Comparison of ENCODE assay signal across 9 cellular contexts in the genomic region with DNA sequence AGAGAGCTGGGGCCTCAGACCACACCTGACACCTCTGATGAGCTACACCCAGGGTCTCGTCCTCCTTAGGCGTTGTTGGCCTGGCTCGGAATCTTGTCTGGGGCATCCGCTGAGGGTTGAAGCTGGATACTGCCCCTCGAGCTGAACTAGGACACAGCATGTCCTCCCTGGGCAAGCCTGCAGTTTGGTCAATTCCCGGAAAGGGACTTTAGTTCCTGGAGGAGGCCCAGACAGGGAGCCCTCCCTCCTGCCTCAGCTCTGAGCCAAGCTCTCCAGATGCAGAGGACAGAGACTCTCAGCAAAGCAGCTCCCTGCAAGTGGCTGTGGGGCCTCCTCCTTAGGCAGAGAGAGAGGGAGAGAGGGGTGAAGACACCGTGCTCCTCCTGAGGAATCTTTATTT. TPM values are rescaled to one million over a fixed set of nuclear protein-coding genes. Genes with fewer than 3 reads are reported as not detected.
DNase-seq lines count a peak whose midpoint lies in the region; ATAC-seq and TF ChIP-seq lines count a peak whose summit lies in the region.
"Had no signal": no experiment of that assay in that cellular context is flagged by ENCODE, and none has a peak within 500 bp of the region (broad histone marks: within the 10 kb centered on the region; RNA-seq: fewer than 3 reads in every experiment).

No MANE protein-coding gene starts in this region.

- H3K27ac Mint-ChIP-seq in stimulated activated naive CD8-positive, alpha-beta T cell treated with anti-CD3 and anti-CD28 coated beads, Interleukin-15, Interleukin-2, amounts not matched to agents 100 ng/mL and 50 ng/mL, for 24 hours: peak overlapping the region; percentile 99

- H3K4me1 ChIP-seq in Panc1 (ENCODE audit: control insufficient read depth, insufficient read depth, low read length): peaks cover 4% of the 10 kb centered on the region
- peaks cover 5% of the 10 kb centered on the region for H3K4me1 ChIP-seq in colonic mucosa
- peaks cover 3 to 35% of the 10 kb centered on the region in 2 donors for H3K4me1 ChIP-seq in lung (ENCODE audit: control insufficient read depth in 2 of 2, insufficient read depth in 2 of 2, low read length in 2 of 2)

- POLR2A ChIA-PET in Panc1 (lab: Charles Lee): no interaction called here

- H3K4me3 Mint-ChIP-seq in stimulated activated naive CD8-positive, alpha-beta T cell treated with anti-CD3 and anti-CD28 coated beads, Interleukin-15, Interleukin-2, amounts not matched to agents 100 ng/mL and 50 ng/mL, for 24 hours: peak overlapping the region; percentile 86

- peaks cover 98% of the 10 kb centered on the region for H3K4me1 Mint-ChIP-seq in stimulated activated naive CD8-positive, alpha-beta T cell treated with anti-CD3 and anti-CD28 coated beads, Interleukin-15, Interleukin-2, amounts not matched to agents 100 ng/mL and 50 ng/mL, for 24 hours (ENCODE audit: low read depth)

- peaks cover 6% of the 10 kb centered on the region for H3K9me3 Mint-ChIP-seq in stimulated activated naive CD8-positive, alpha-beta T cell treated with anti-CD3 and anti-CD28 coated beads, Interleukin-15, Interleukin-2, amounts not matched to agents 100 ng/mL and 50 ng/mL, for 24 hours

- in situ Hi-C loops in Panc1 (cut with HindIII; ENCODE audit: low pct_unique_long_range_greater_than_20kb, low sequenced_read_pairs): no loop called here

- peak overlapping the region in 1 of 2 donors; percentile 71 for H3K9ac ChIP-seq in colonic mucosa (ENCODE audit: low read depth in 2 of 2, low read length in 2 of 2)

- no peak overlapping the region for H3K4me3 ChIP-seq in Panc1 (ENCODE audit: low read depth in 2 of 2, low read length in 2 of 2)
- H3K4me3 ChIP-seq in colonic mucosa: no peak overlapping the region
- no peak overlapping the region for H3K4me3 ChIP-seq in lung

- H3K27ac ChIP-seq in Panc1 (ENCODE audit: low read length): no peak overlapping the region
- peak overlapping the region; percentile 74 for H3K27ac ChIP-seq in colonic mucosa
- peak overlapping the region; percentile 58 to 85 for H3K27ac ChIP-seq in lung (ENCODE audit: low read depth in 1 of 2, low read length in 1 of 2)

- H3K9me3 ChIP-seq in Panc1 (ENCODE audit: control insufficient read depth, insufficient read depth, low read depth, low read length) (no peaks in the 10 kb centered on the region), colonic mucosa (no peaks in the 10 kb centered on the region), lung (ENCODE audit: control insufficient read depth in 2 of 2, insufficient read depth in 1 of 2, low read length in 1 of 2) (no peaks in the 10 kb centered on the region)

- H3K36me3 ChIP-seq in Panc1 (ENCODE audit: control insufficient read depth, insufficient read depth, low read length): no peaks in the 10 kb centered on the region
- H3K36me3 ChIP-seq in colonic mucosa: no peaks in the 10 kb centered on the region
- H3K36me3 ChIP-seq in lung (ENCODE audit: control insufficient read depth in 2 of 2, insufficient read depth in 2 of 2, low read length in 2 of 2): no peaks in the 10 kb centered on the region

- DNase-seq in Panc1 (ENCODE audit: low read depth, low spot score): no peak
- peak; percentile 60 for DNase-seq in colonic mucosa
- peak; percentile 54 for DNase-seq in lung (ENCODE audit: low spot score)
- DNase-seq in stimulated activated naive CD4-positive, alpha-beta T cell (lab: John Stamatoyannopoulos, UW): no peak
- DNase-seq in effector CD4-positive, alpha-beta T cell: no peak
- no peak for DNase-seq in UCSD-AML1 (lab: John Stamatoyannopoulos, UW; ENCODE audit: unreplicated experiment)
- DNase-seq: activated CD4-positive, alpha-beta T cell treated with anti-CD3 and anti-CD28 coated beads for 48 hours had no signal

- ATAC-seq in Panc1: peak; percentile 17; the same call in 1 of the 2 replicates
- peak; percentile 55 for ATAC-seq in lung (ENCODE audit: insufficient read depth, low FRiP score)
- no peak for ATAC-seq in HG03469 (IDR thresholded peaks at IDR 0.05; ENCODE audit: unreplicated experiment)

- peaks cover 15% of the 10 kb centered on the region for H3K36me3 Mint-ChIP-seq in stimulated activated naive CD8-positive, alpha-beta T cell treated with anti-CD3 and anti-CD28 coated beads, Interleukin-15, Interleukin-2, amounts not matched to agents 100 ng/mL and 50 ng/mL, for 24 hours (ENCODE audit: low read depth)

- WGBS in lung, 2 donors: 43 to 57% methylated on average over 7 of the region's 7 CpGs

- CTCF ChIA-PET in Panc1 (lab: Charles Lee): interaction anchor here (0.6 kb wide), 1 partner anchor 13 kb away, joined by 4 read pairs; no protein-coding TSS in a partner anchor

- no TSS peak for BruUV-seq in Panc1 (replicated peaks; lab: Mats Ljungman, UMichigan)

- H3K27me3 Mint-ChIP-seq in stimulated activated naive CD8-positive, alpha-beta T cell treated with anti-CD3 and anti-CD28 coated beads, Interleukin-15, Interleukin-2, amounts not matched to agents 100 ng/mL and 50 ng/mL, for 24 hours: no peaks in the 10 kb centered on the region

- H3K27me3 ChIP-seq in Panc1 (ENCODE audit: control insufficient read depth, insufficient read depth, low read length): no peaks in the 10 kb centered on the region
- no peaks in the 10 kb centered on the region for H3K27me3 ChIP-seq in colonic mucosa
- no peaks in the 10 kb centered on the region for H3K27me3 ChIP-seq in lung (ENCODE audit: control insufficient read depth, insufficient read depth)

- TF ChIP-seq CTCF in Panc1 (IDR thresholded peaks at IDR 0.05): no peak
- TF ChIP-seq CTCF in colonic mucosa (IDR thresholded peaks at IDR 0.05): no peak
- TF ChIP-seq CTCF in lung (IDR thresholded peaks at IDR 0.05; ENCODE audit: control extremely low read depth, extremely low read depth): no peak

- intact Hi-C loops in Panc1 (cut with micrococcal nuclease; ENCODE audit: unreplicated experiment): no loop called here
- intact Hi-C loops in colonic mucosa (cut with DNase I): no loop called here

RNA-seq across cellular contexts. Expression of a gene that starts 4.9 kb away (rescaled TPM):
- total RNA-seq in Panc1 (2021; ENCODE audit: unreplicated experiment): 3.2 TPM
- 2.8 TPM for polyA plus RNA-seq in Panc1 (2012; ENCODE audit: insufficient read length)
- 1 to 10 TPM; 5.9 to 9.6 TPM for total RNA-seq in colonic mucosa
- total RNA-seq in lung: 10 to 100 TPM; 46.6 to 50.9 TPM
- polyA plus RNA-seq in lung: 10 to 100 TPM; 26.2 to 42.8 TPM

RNA-seq across cellular contexts. Expression of a gene that starts 45.9 kb away (rescaled TPM):
- total RNA-seq in Panc1 (2021; ENCODE audit: unreplicated experiment): not detected
- not detected for polyA plus RNA-seq in Panc1 (2012; ENCODE audit: insufficient read length)
- total RNA-seq in colonic mucosa: 1 to 10 TPM; 1.9 to 2.3 TPM
- total RNA-seq in lung: 10 to 100 TPM in 1 of 2 donors, 1 to 10 TPM in 1; 9.8 to 15.9 TPM
- 1 to 10 TPM; 5.9 to 8.4 TPM for polyA plus RNA-seq in lung

Comparison
In these comparisons a context has a peak if more than half of its experiments do, and no peak if none do; other contexts are left out.
1. DNase-seq: peak in colonic mucosa (single experiment) and lung (single experiment); none in Panc1 (single experiment), stimulated activated naive CD4-positive, alpha-beta T cell (0 of 6), effector CD4-positive, alpha-beta T cell (single experiment) and UCSD-AML1 (single experiment).
2. RNA of a gene that starts 4.9 kb away (total RNA-seq): 46.6 to 50.9 TPM in lung; 5.9 to 9.6 TPM in colonic mucosa and 3.2 TPM in Panc1 (single experiment); every median in the first group is over 4 times any median in the second.